Comparison of ENCODE assay signal across 9 cellular contexts in the genomic region with DNA sequence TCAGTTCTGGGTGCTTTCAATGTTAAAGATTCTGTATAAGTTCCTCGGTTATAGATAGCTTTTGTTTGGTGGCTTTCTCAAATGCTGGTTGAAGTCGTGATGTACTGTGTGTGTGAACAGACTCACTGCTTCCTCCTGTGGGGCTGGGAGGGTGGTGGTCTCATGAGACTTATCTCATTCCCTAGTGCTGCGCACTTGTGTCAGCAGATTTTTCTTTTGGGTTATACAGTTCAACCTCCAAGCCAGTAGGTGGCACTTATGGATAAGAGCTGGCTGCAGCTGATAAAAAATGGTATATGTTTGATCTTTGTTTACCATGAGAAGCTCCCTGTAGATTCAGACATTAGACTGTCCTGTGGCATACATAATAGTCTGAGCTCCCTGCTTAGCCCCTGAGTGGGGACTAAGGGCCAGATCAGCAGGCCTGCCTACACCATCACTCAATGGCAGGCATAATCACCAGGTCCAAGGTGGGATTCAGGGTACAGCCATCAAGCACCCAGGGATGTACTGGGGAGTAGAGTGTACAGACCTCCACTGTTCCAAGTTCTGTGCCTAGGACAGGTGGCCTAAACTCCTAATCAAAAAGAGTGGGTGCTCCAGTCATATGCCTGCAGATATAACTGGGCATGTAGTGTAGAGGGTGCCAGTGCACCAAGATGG.
DNase-seq lines count a peak whose midpoint lies in the region; ATAC-seq and TF ChIP-seq lines count a peak whose summit lies in the region.
"Had no signal": no experiment of that assay in that cellular context is flagged by ENCODE, and none has a peak within 500 bp of the region (broad histone marks: within the 10 kb centered on the region; RNA-seq: fewer than 3 reads in every experiment).

No MANE protein-coding gene starts in this region.

- no CpG with 5 or more reads among the region's 3 CpGs for WGBS in trophoblast cell (ENCODE audit: extremely low coverage, insufficient coverage, insufficient read length)
- WGBS in testis, 2 donors, result 91 to 94% methylated on average over 3 of the region's 3 CpGs

- H3K4me2 ChIP-seq in SU-DHL-6 (ENCODE audit: low read depth, low read length, poor library complexity, severe bottlenecking) (no peak overlapping the region), trophoblast cell (ENCODE audit: low read length) (no peak overlapping the region)

- H2BK120ac ChIP-seq in trophoblast cell (ENCODE audit: insufficient read depth, low read length, poor library complexity), result no peak overlapping the region

- H4K91ac ChIP-seq in trophoblast cell (ENCODE audit: low read depth, low read length), result no peak overlapping the region

- TF ChIP-seq CTCF in SU-DHL-6 (IDR thresholded peaks at IDR 0.05; ENCODE audit: insufficient read depth, low read length, poor library complexity, severe bottlenecking) (peak; percentile 50), testis (IDR thresholded peaks at IDR 0.05) (no peak)

- no peaks in the 10 kb centered on the region for H4K20me1 ChIP-seq in SU-DHL-6 (ENCODE audit: low read depth, low read length)

- H2AK5ac ChIP-seq in trophoblast cell (ENCODE audit: low read length), result no peak overlapping the region

- H3K36me3 ChIP-seq in SU-DHL-6 (ENCODE audit: low read length), result no peaks in the 10 kb centered on the region
- H3K36me3 ChIP-seq in trophoblast cell (ENCODE audit: control insufficient read depth in 1 of 2, insufficient read depth in 2 of 2, low read length in 2 of 2), result no peaks in the 10 kb centered on the region
- H3K36me3 ChIP-seq in testis (ENCODE audit: low read depth, missing control alignments), result no peaks in the 10 kb centered on the region

- H3K27me3 ChIP-seq in SU-DHL-6 (ENCODE audit: low read length) (no peaks in the 10 kb centered on the region), trophoblast cell (ENCODE audit: insufficient read depth, low read length) (no peaks in the 10 kb centered on the region), testis (no peaks in the 10 kb centered on the region)

- TF ChIP-seq POLR2A in testis (IDR thresholded peaks at IDR 0.05), result no peak

- H3K9me3 ChIP-seq in SU-DHL-6 (ENCODE audit: insufficient read depth, low read length) (no peaks in the 10 kb centered on the region), trophoblast cell (ENCODE audit: insufficient read depth, low read depth, low read length) (peaks cover 2% of the 10 kb centered on the region), testis (no peaks in the 10 kb centered on the region)
- H3K9me3 ChIP-seq: Caco-2 had no signal

- intact Hi-C loops in testis (cut with DNase I; ENCODE audit: low total_unique reads), result no loop called here

- ATAC-seq in HG02852 (IDR thresholded peaks at IDR 0.05; ENCODE audit: unreplicated experiment), result peak; percentile 82

- no peak overlapping the region for H2BK12ac ChIP-seq in trophoblast cell (ENCODE audit: low read length)

- H3K9me2 ChIP-seq in SU-DHL-6 (replicated peaks; ENCODE audit: insufficient read depth, low read length), result no peaks in the 10 kb centered on the region

- no peak overlapping the region for H3K18ac ChIP-seq in trophoblast cell (ENCODE audit: low read length)

- H3F3A ChIP-seq in SU-DHL-6 (ENCODE audit: insufficient read depth), result no peaks in the 10 kb centered on the region

- H3K79me2 ChIP-seq in SU-DHL-6 (ENCODE audit: insufficient read depth, low read length), result no peaks in the 10 kb centered on the region
- no peaks in the 10 kb centered on the region for H3K79me2 ChIP-seq in trophoblast cell (ENCODE audit: control insufficient read depth, insufficient read depth, low read length, poor library complexity)

- DNase-seq in NCI-H748 (lab: John Stamatoyannopoulos, UW; ENCODE audit: unreplicated experiment), result peak; percentile 53
- DNase-seq in NCI-H748 treated with DMSO at 0.1 percent for 48 hours (lab: John Stamatoyannopoulos, UW), result no peak
- no peak for DNase-seq in trophoblast cell
- no peak for DNase-seq in testis
- DNase-seq in stimulated activated naive CD4-positive, alpha-beta T cell (lab: John Stamatoyannopoulos, UW), result no peak
- DNase-seq in NK-92 treated with Interleukin-12 subunit alpha and Interleukin-12 subunit beta, amount 100 ng/mL, for 24 hours (lab: John Stamatoyannopoulos, UW), result no peak

- H3K23ac ChIP-seq in trophoblast cell (ENCODE audit: low read length), result no peak overlapping the region

- H2AFZ ChIP-seq in SU-DHL-6 (ENCODE audit: low read depth, low read length, severe bottlenecking), result no peak overlapping the region
- H2AFZ ChIP-seq in trophoblast cell (ENCODE audit: insufficient read depth, low read length, poor library complexity), result no peak overlapping the region

- no peak overlapping the region for H3K4ac ChIP-seq in trophoblast cell (ENCODE audit: low read depth, low read length)

- H4K8ac ChIP-seq in trophoblast cell (ENCODE audit: low read depth, low read length), result no peak overlapping the region

- H4K12ac ChIP-seq in trophoblast cell (ENCODE audit: low read depth, low read length), result no peak overlapping the region

- H3K4me1 ChIP-seq in trophoblast cell (ENCODE audit: control insufficient read depth in 1 of 2, insufficient read depth in 2 of 2, low read length in 2 of 2) (no peaks in the 10 kb centered on the region), testis (no peaks in the 10 kb centered on the region)
- H3K4me1 ChIP-seq: Caco-2 had no signal

- H3K27ac ChIP-seq in SU-DHL-6 (ENCODE audit: low read depth, low read length), result no peak overlapping the region
- no peak overlapping the region for H3K27ac ChIP-seq in trophoblast cell (ENCODE audit: low read depth, low read length)
- H3K27ac ChIP-seq in testis, result no peak overlapping the region

- H3K4me3 ChIP-seq in SU-DHL-6 (ENCODE audit: insufficient read depth, low read length, poor library complexity, severe bottlenecking), result no peak overlapping the region
- H3K4me3 ChIP-seq in trophoblast cell (ENCODE audit: low read depth, low read length), result peak overlapping the region; percentile 2
- no peak overlapping the region for H3K4me3 ChIP-seq in testis

- H3K14ac ChIP-seq in trophoblast cell (ENCODE audit: low read length), result no peak overlapping the region

- H3K9ac ChIP-seq in SU-DHL-6 (ENCODE audit: low read length) (no peak overlapping the region), trophoblast cell (ENCODE audit: low read length) (no peak overlapping the region)

- no peaks in the 10 kb centered on the region for H3K79me1 ChIP-seq in trophoblast cell (ENCODE audit: low read length)

- no peak overlapping the region for H2BK5ac ChIP-seq in trophoblast cell (ENCODE audit: low read depth, low read length, poor library complexity)
